In the genomic region with DNA sequence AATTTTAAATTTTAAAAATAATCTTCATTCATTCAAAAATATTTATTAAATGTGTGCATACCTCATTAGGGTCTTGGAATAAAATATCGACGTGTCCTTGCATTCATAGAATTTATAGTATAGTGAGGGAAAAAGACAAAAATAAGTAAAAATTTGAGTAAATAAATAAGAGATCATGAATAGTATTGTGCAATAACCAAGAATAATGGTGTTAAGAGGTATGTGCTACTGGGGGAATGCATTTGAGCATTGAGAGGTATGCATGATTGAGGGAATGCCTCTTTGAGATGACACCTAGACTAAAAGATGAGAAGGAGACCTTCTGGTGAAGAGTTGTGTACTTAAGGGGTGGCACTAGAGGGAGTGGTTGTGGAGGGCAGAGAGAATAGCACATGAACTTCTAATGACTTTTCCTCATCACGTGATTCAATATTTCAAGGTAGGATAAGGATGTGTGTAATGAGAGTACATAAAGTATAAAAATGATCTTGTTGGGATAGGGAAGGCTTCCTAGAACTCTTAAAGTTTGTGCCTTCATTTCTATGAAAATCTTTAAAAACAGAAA, we compare ENCODE assay signal across 23 cellular contexts. TPM values are rescaled to one million over a fixed set of nuclear protein-coding genes. Genes with fewer than 3 reads are reported as not detected.
A peak's percentile ranks its signal among the peaks of the same experiment; 100 is the strongest.
DNase-seq lines count a peak whose midpoint lies in the region; ATAC-seq, FAIRE-seq and TF ChIP-seq lines count a peak whose summit lies in the region.
"Had no signal": no experiment of that assay in that cellular context is flagged by ENCODE, and none has a peak within 500 bp of the region (broad histone marks: within the 10 kb centered on the region; RNA-seq: fewer than 3 reads in every experiment).

No MANE protein-coding gene starts in this region.

- H3K9me3 ChIP-seq in mucosa of descending colon: no peaks in the 10 kb centered on the region

- H3K4me1 ChIP-seq in mucosa of descending colon (ENCODE audit: low read depth): peaks cover 7% of the 10 kb centered on the region

- no peak for DNase-seq in Calu3
- DNase-seq in mucosa of descending colon: no peak
- no peak for DNase-seq in DMS114 treated with DMSO at 0.1 percent for 48 hours (lab: John Stamatoyannopoulos, UW; ENCODE audit: unreplicated experiment)
- DNase-seq: DND-41; NCI-H1105 treated with DMSO at 0.1 percent for 48 hours; NCI-H2029 treated with DMSO at 0.1 percent for 48 hours; NCI-H226; NCI-H510A treated with DMSO at 0.1 percent for 48 hours; NCI-H774; NK-92 treated with Interleukin-12 subunit alpha and Interleukin-12 subunit beta, amount 100 ng/mL, for 24 hours; SW 1271 had no signal

- ATAC-seq in mucosa of descending colon (peak; percentile 73), HG03354 (IDR thresholded peaks at IDR 0.05; ENCODE audit: poor library complexity, severe bottlenecking, unreplicated experiment) (no peak), GM21381 (IDR thresholded peaks at IDR 0.05; ENCODE audit: unreplicated experiment) (no peak), HG03045 (IDR thresholded peaks at IDR 0.05; ENCODE audit: unreplicated experiment) (no peak)
- ATAC-seq: A549, GM12878, GM23338, HCT116, Right ventricle myocardium inferior had no signal

- FAIRE-seq in colon (lab: Jason Lieb, UNC): peak; percentile 49
- FAIRE-seq: A549, GM12878 had no signal

- H3K4me1 Mint-ChIP-seq in Calu3 (ENCODE audit: low read depth, unreplicated experiment): peaks cover 37% of the 10 kb centered on the region
- H3K4me1 Mint-ChIP-seq: B cell had no signal

- TF ChIP-seq CTCF in Calu3 (IDR thresholded peaks at IDR 0.05; ENCODE audit: unreplicated experiment) (no peak), mucosa of descending colon (IDR thresholded peaks at IDR 0.05) (no peak)

- no peak for TF ChIP-seq EP300 in Ishikawa (IDR thresholded peaks at IDR 0.05; ENCODE audit: borderline replicate concordance)

- H3K27me3 Mint-ChIP-seq in Calu3 (ENCODE audit: unreplicated experiment): no peaks in the 10 kb centered on the region

- peaks cover 22% of the 10 kb centered on the region for H3K36me3 Mint-ChIP-seq in Calu3 (ENCODE audit: insufficient read depth, unreplicated experiment)

- peak overlapping the region; percentile 50 for H3K27ac Mint-ChIP-seq in Calu3 (ENCODE audit: unreplicated experiment)
- H3K27ac Mint-ChIP-seq: B cell, GM23338 had no signal

- H3K36me3 ChIP-seq in mucosa of descending colon (ENCODE audit: low read depth): no peaks in the 10 kb centered on the region

- CTCF ChIA-PET in Calu3 (lab: Charles Lee): no interaction called here

- H3K9me3 Mint-ChIP-seq in Calu3 (ENCODE audit: low read depth, unreplicated experiment): peaks cover 17% of the 10 kb centered on the region
- H3K9me3 Mint-ChIP-seq: GM23338 had no signal

- no peak overlapping the region for H3K4me3 ChIP-seq in mucosa of descending colon
- H3K4me3 ChIP-seq: A549, GM12878, GM23338 had no signal

- TF ChIP-seq RAD21 in Ishikawa (IDR thresholded peaks at IDR 0.05; ENCODE audit: low read depth): no peak

- no TSS peak for BruUV-seq in Calu3 (replicated peaks; lab: Mats Ljungman, UMichigan)

- intact Hi-C loops in Calu3 (cut with micrococcal nuclease; ENCODE audit: unreplicated experiment) (loop anchor here (10.0 kb wide), 1 partner anchor 96 kb away; no protein-coding TSS in a partner anchor), mucosa of descending colon (cut with DNase I, micrococcal nuclease) (no loop called here)

- no peak overlapping the region for H3K4me3 Mint-ChIP-seq in Calu3 (ENCODE audit: low read depth, unreplicated experiment)
- H3K4me3 Mint-ChIP-seq: B cell, GM23338 had no signal

TF ChIP-seq in Ishikawa, 13 proteins besides CTCF, POLR2A, EP300 and RAD21:
- TF ChIP-seq NFIC (IDR thresholded peaks at IDR 0.05) (no peak), CEBPB (IDR thresholded peaks at IDR 0.05) (0 out of 2 replicates have a peak, but pooled peaks have one; percentile 7)

RNA-seq across cellular contexts. Expression of a gene that starts 18.8 kb away (rescaled TPM):
- 10.2 and 14.3 TPM in 2 replicates for total RNA-seq in Calu3 (2022)
- total RNA-seq in mucosa of descending colon: 1 to 10 TPM; 3.5 to 7.0 (median 4.1) TPM
- total RNA-seq: GM12878, OCI-LY7 had no signal
